In the genomic region with DNA sequence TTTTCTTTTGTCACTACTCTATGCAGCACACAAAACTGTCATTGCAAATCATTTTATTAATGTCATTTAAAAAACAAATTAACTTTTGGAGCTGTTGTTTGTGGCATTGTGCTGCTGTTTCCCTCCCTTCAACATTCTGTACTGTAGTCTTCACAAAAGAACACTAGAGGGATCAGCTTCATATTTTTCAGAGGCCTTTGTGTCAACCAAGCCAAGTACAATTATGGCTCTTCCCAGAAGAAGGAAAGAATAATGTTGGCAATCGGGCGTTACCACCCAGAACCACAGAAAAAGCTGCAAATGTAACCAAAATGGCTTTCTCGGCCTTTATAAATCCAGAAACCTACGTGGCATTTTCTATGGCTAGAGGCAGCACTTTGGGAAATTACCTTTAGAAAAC, we compare ENCODE assay signal across 8 cellular contexts.
DNase-seq lines count a peak whose midpoint lies in the region; ATAC-seq and TF ChIP-seq lines count a peak whose summit lies in the region.

No MANE protein-coding gene starts in this region.

- H3K9me3 ChIP-seq in mammary epithelial cell (replicated peaks; ENCODE audit: insufficient read depth, low read length) (no peaks in the 10 kb centered on the region), mucosa of descending colon (no peaks in the 10 kb centered on the region)

- no TSS peak for BruUV-seq in mammary epithelial cell (replicated peaks; lab: Mats Ljungman, UMichigan)

- POLR2A ChIA-PET in AG04449 (lab: Yijun Ruan, JAX) = interaction anchor here (0.7 to 12.9 kb wide), 11 partner anchors 37 to 137 kb away, joined by 3 to 691 read pairs (median 46); a partner anchor contains a TSS

- no peaks in the 10 kb centered on the region for H3K36me3 ChIP-seq in mammary epithelial cell (ENCODE audit: insufficient read depth, low read length)
- H3K36me3 ChIP-seq in mucosa of descending colon (ENCODE audit: low read depth) = no peaks in the 10 kb centered on the region

- CTCF ChIA-PET in AG04449 (lab: Yijun Ruan, JAX) = interaction anchor here (1.0 to 20.2 kb wide), 32 partner anchors 9 to 154 kb away, joined by 3 to 788 read pairs (median 4); a partner anchor contains a TSS
- CTCF ChIA-PET in mammary epithelial cell (lab: Charles Lee; ENCODE audit: low non-redundant PET) = interaction anchor here (0.7 to 1.4 kb wide), 3 partner anchors 99 to 406 kb away, joined by 3 to 10 read pairs (median 3); a partner anchor contains a TSS

- no peaks in the 10 kb centered on the region for H3K79me2 ChIP-seq in mammary epithelial cell (ENCODE audit: insufficient read depth, low read length)

- no peak for DNase-seq in AG04449 (ENCODE audit: low read depth, low spot score)
- peak; percentile 38 for DNase-seq in NCI-H146 treated with DMSO at 0.1 percent for 48 hours (lab: John Stamatoyannopoulos, UW; ENCODE audit: unreplicated experiment)
- DNase-seq in mammary epithelial cell = peak; percentile 30
- no peak for DNase-seq in mucosa of descending colon
- DNase-seq in NOMO-1 treated with dmso at 0.1 percent for 144 hours (lab: John Stamatoyannopoulos, UW; ENCODE audit: unreplicated experiment) = no peak
- DNase-seq in caudate nucleus (lab: John Stamatoyannopoulos, UW) = no peak

- intact Hi-C loops in mammary epithelial cell (cut with micrococcal nuclease) (loop anchor here (1.0 to 10.0 kb wide), 3 partner anchors 99 to 1179 kb away; a partner anchor contains a TSS), mucosa of descending colon (cut with DNase I, micrococcal nuclease) (loop anchor here (2.0 to 10.0 kb wide), 2 partner anchors 99 kb away; a partner anchor contains a TSS)

- ATAC-seq in mucosa of descending colon = peak; percentile 42
- ATAC-seq in GM21528 (IDR thresholded peaks at IDR 0.05; ENCODE audit: low FRiP score, unreplicated experiment) = no peak
- no peak for ATAC-seq in HG02981 (IDR thresholded peaks at IDR 0.05; ENCODE audit: unreplicated experiment)

- H3K27me3 ChIP-seq in mammary epithelial cell (ENCODE audit: insufficient read depth, low read length) = no peaks in the 10 kb centered on the region

- H3K4me2 ChIP-seq in mammary epithelial cell (ENCODE audit: insufficient read depth, low read depth, low read length) = no peak overlapping the region

- dilution Hi-C loops in mammary epithelial cell (cut with HindIII; ENCODE audit: low sequenced_read_pairs) = no loop called here

- no peak overlapping the region for H3K27ac ChIP-seq in mammary epithelial cell (ENCODE audit: insufficient read depth, low read depth, low read length)
- H3K27ac ChIP-seq in caudate nucleus (ENCODE audit: low read depth, low read length) = no peak overlapping the region

- in situ Hi-C loops in mammary epithelial cell (cut with MboI; ENCODE audit: low sequenced_read_pairs in 2 of 2) = loop anchor here in 1 of 2 donors (10.0 to 25.0 kb wide), 2 partner anchors 99 to 1391 kb away; a partner anchor contains a TSS

- H3K4me1 ChIP-seq in mammary epithelial cell (ENCODE audit: insufficient read depth, low read length) = peaks cover 19% of the 10 kb centered on the region
- H3K4me1 ChIP-seq in mucosa of descending colon (ENCODE audit: low read depth) = no peaks in the 10 kb centered on the region

- H4K20me1 ChIP-seq in mammary epithelial cell (ENCODE audit: insufficient read depth, low read length) = no peaks in the 10 kb centered on the region

- no peak overlapping the region for H2AFZ ChIP-seq in mammary epithelial cell (ENCODE audit: low read depth, low read length)

- H3K4me3 ChIP-seq in AG04449 (ENCODE audit: low read depth, low read length) (peak overlapping the region; percentile 32), mammary epithelial cell (replicated peaks in 1 of 3; ENCODE audit: insufficient read depth in 1 of 3, low read depth in 2 of 3, low read length in 3 of 3) (no peak overlapping the region), mucosa of descending colon (no peak overlapping the region)

- TF ChIP-seq CTCF in AG04449 (IDR thresholded peaks at IDR 0.05; ENCODE audit: insufficient read depth, low read length, missing control alignments) (peak; percentile 53), mammary epithelial cell (conservative IDR thresholded peaks at IDR 0.05 in 1 of 2, IDR thresholded peaks at IDR 0.05 in 1 of 2; ENCODE audit: extremely low read depth in 1 of 2, insufficient read depth in 1 of 2, low read depth in 1 of 2, low read length in 2 of 2) (peak; percentile 34 to 60), mucosa of descending colon (IDR thresholded peaks at IDR 0.05) (no peak)

- 64% methylated on average over 4 of the region's 4 CpGs for WGBS in mammary epithelial cell (ENCODE audit: low coverage, missing lambda C conversion rate)

- no peak overlapping the region for H3K9ac ChIP-seq in mammary epithelial cell (ENCODE audit: insufficient read depth, low read length)

Comparison
In these comparisons a context has a peak if more than half of its experiments do, and no peak if none do; other contexts are left out.
1. DNase-seq: peak in NCI-H146 treated with DMSO at 0.1 percent for 48 hours (single experiment) and mammary epithelial cell (single experiment); none in AG04449 (single experiment), mucosa of descending colon (0 of 3), NOMO-1 treated with dmso at 0.1 percent for 144 hours (single experiment) and caudate nucleus (0 of 61).